1 cellular context compared by ENCODE assay signal in genomic region chr3:66817946-66818557, GRCh38.
TF ChIP-seq lines count a peak whose summit lies in the region.

No MANE protein-coding gene starts in this region.

TF ChIP-seq in WTC11, 78 proteins besides CTCF, POLR2A, EP300 and RAD21 (continued from another document):
- TF ChIP-seq ZNF423 (CRISPR knock-in tag; IDR thresholded peaks at IDR 0.05) (no peak), AFF4 (CRISPR knock-in tag; IDR thresholded peaks at IDR 0.05; ENCODE audit: borderline replicate concordance) (no peak), MXD4 (CRISPR knock-in tag; IDR thresholded peaks at IDR 0.05; ENCODE audit: borderline replicate concordance) (no peak)
